In the genomic region with DNA sequence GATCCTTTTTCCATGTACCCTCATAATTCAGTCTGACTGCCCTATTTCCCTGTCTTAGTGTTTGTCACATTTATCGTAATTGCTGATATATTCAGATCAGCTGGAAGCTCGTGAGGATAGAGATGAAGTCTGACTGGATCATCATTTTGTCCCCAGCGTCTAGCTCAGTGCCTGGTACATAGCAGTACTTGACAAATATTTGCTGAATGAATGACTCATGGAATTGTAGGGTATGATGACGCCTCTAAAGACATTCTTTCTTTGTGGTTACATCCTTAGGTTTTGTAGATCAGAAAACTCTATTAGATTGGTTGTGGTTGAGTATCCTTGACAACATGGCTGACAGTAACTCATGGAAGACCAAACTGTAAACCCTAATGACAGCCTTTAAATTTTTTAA, we compare ENCODE assay signal across 15 cellular contexts.
A peak's percentile ranks its signal among the peaks of the same experiment; 100 is the strongest.
DNase-seq lines count a peak whose midpoint lies in the region; ATAC-seq and TF ChIP-seq lines count a peak whose summit lies in the region.
"Had no signal": no experiment of that assay in that cellular context is flagged by ENCODE, and none has a peak within 500 bp of the region (broad histone marks: within the 10 kb centered on the region; RNA-seq: fewer than 3 reads in every experiment).

No MANE protein-coding gene starts in this region.

- peaks cover 12% of the 10 kb centered on the region for H3F3A ChIP-seq in SK-N-SH (replicated peaks; ENCODE audit: insufficient read depth)

- H3K9me2 ChIP-seq in SK-N-SH = no peaks in the 10 kb centered on the region

- no peak overlapping the region for H3K4me2 ChIP-seq in SK-N-SH

- no peak for DNase-seq in SK-N-SH
- DNase-seq in RPMI7951 (ENCODE audit: low read depth) = peak; percentile 73
- DNase-seq in fibroblast of mammary gland (ENCODE audit: low read depth) = peak; percentile 94
- DNase-seq in skeletal muscle cell (ENCODE audit: low read depth) = peak; percentile 45
- DNase-seq in body of pancreas = no peak
- no peak for DNase-seq in Right ventricle myocardium superior
- DNase-seq: KBM-7, NCI-H187 treated with DMSO at 0.1 percent for 48 hours, NCI-H774, SIG-M5, testis had no signal

- POLR2A ChIA-PET in SK-N-SH (lab: Yijun Ruan, JAX) = no interaction called here

- no peak for TF ChIP-seq CTCF in SK-N-SH (IDR thresholded peaks at IDR 0.05)
- TF ChIP-seq CTCF in fibroblast of mammary gland (conservative IDR thresholded peaks at IDR 0.05; ENCODE audit: control insufficient read depth, insufficient read depth, low read depth, low read length) = no peak
- TF ChIP-seq CTCF in body of pancreas (IDR thresholded peaks at IDR 0.05) = no peak

- H3K27me3 ChIP-seq in SK-N-SH (ENCODE audit: insufficient read depth) = no peaks in the 10 kb centered on the region
- no peaks in the 10 kb centered on the region for H3K27me3 ChIP-seq in body of pancreas
- H3K27me3 ChIP-seq: testis had no signal

- no peak overlapping the region for H3K9ac ChIP-seq in SK-N-SH

- H3K36me3 ChIP-seq in SK-N-SH (replicated peaks in 1 of 2; ENCODE audit: control insufficient read depth in 1 of 2, insufficient read depth in 2 of 2, low read length in 1 of 2) (peaks cover 35 to 63% of the 10 kb centered on the region in 2 experiments), body of pancreas (replicated peaks in 1 of 2; ENCODE audit: insufficient read depth in 1 of 2, low read depth in 2 of 2) (no peaks in the 10 kb centered on the region)

- H2AFZ ChIP-seq in SK-N-SH (ENCODE audit: low read depth) = no peak overlapping the region

- no peak for TF ChIP-seq RAD21 in SK-N-SH (IDR thresholded peaks at IDR 0.05; ENCODE audit: low read length)

- TF ChIP-seq POLR2A in body of pancreas (IDR thresholded peaks at IDR 0.05) = no peak

- intact Hi-C loops in body of pancreas (cut with DNase I) (no loop called here), Right ventricle myocardium superior (cut with DNase I) (no loop called here)

- TF ChIP-seq EP300 in SK-N-SH (IDR thresholded peaks at IDR 0.05; ENCODE audit: borderline replicate concordance in 1 of 2, low read depth in 1 of 2, low read length in 1 of 2) = no peak

- H3K9me3 ChIP-seq in SK-N-SH (no peaks in the 10 kb centered on the region), body of pancreas (no peaks in the 10 kb centered on the region)
- H3K9me3 ChIP-seq: testis had no signal

- H4K20me1 ChIP-seq in SK-N-SH (ENCODE audit: insufficient read depth) = no peaks in the 10 kb centered on the region

- no peaks in the 10 kb centered on the region; the same call in 1 of the 2 replicates for H3K79me2 ChIP-seq in SK-N-SH (ENCODE audit: insufficient read depth)

- WGBS in SK-N-SH (ENCODE audit: low lambda C conversion rate) = 78% methylated on average over 4 of the region's 4 CpGs
- 92% methylated on average over 4 of the region's 4 CpGs for WGBS in body of pancreas, 2 donors

- CTCF ChIA-PET in SK-N-SH (lab: Yijun Ruan, JAX) = interaction anchor here (1.2 to 1.3 kb wide), 2 partner anchors 42 to 117 kb away, joined by 3 to 4 read pairs; no protein-coding TSS in a partner anchor

- H3K4me3 ChIP-seq in SK-N-SH (ENCODE audit: low read depth in 2 of 2, low read length in 1 of 2) = no peak overlapping the region
- no peak overlapping the region for H3K4me3 ChIP-seq in fibroblast of mammary gland (ENCODE audit: control insufficient read depth, low read depth, low read length)
- H3K4me3 ChIP-seq in skeletal muscle cell (ENCODE audit: low read depth, low read length) = no peak overlapping the region
- H3K4me3 ChIP-seq in body of pancreas = no peak overlapping the region
- H3K4me3 ChIP-seq: coronary artery, testis had no signal

- peak; percentile 60 for ATAC-seq in SK-N-SH treated with all-trans-retinoic acid at 6 μM for 48 hours
- ATAC-seq in body of pancreas = no peak
- no peak for ATAC-seq in HG03520 (IDR thresholded peaks at IDR 0.05; ENCODE audit: unreplicated experiment)
- ATAC-seq in Right ventricle myocardium superior (ENCODE audit: poor library complexity) = no peak

- H3K27ac ChIP-seq in SK-N-SH (ENCODE audit: low read depth in 2 of 2, low read length in 1 of 2) (peak overlapping the region in 1 of 2 experiments; percentile 41; a peak in 2 of 4 replicates), body of pancreas (no peak overlapping the region)
- H3K27ac ChIP-seq: testis, VCaP had no signal

- H3K4me1 ChIP-seq in SK-N-SH (ENCODE audit: control insufficient read depth in 1 of 2, insufficient read depth in 2 of 2, low read depth in 1 of 2, low read length in 1 of 2) (peaks cover 0 to 7% of the 10 kb centered on the region in 2 experiments; a peak in 3 of 4 replicates), body of pancreas (no peaks in the 10 kb centered on the region)

TF ChIP-seq in SK-N-SH treated with all-trans-retinoic acid at 6 μM for 48 hours, 23 proteins besides CTCF, POLR2A, EP300 and RAD21 (continues in another document):
- TF ChIP-seq OSR1 (CRISPR knock-in tag; IDR thresholded peaks at IDR 0.05) (no peak), RARB (CRISPR knock-in tag; IDR thresholded peaks at IDR 0.05) (no peak), ESRRG (CRISPR knock-in tag; IDR thresholded peaks at IDR 0.05) (no peak), TSHZ2 (CRISPR knock-in tag; IDR thresholded peaks at IDR 0.05) (no peak)

TF ChIP-seq in SK-N-SH, 30 proteins besides CTCF, POLR2A, EP300 and RAD21 (continues in another document):
- TF ChIP-seq RCOR1 (IDR thresholded peaks at IDR 0.05; ENCODE audit: low read length) (no peak), YY1 (IDR thresholded peaks at IDR 0.05; ENCODE audit: low read depth) (no peak), CHD2 (IDR thresholded peaks at IDR 0.05; ENCODE audit: low read length, partially characterized antibody) (no peak), PBX3 (IDR thresholded peaks at IDR 0.05) (no peak), MEF2A (IDR thresholded peaks at IDR 0.05; ENCODE audit: borderline replicate concordance, low read depth) (no peak), TCF12 (IDR thresholded peaks at IDR 0.05) (no peak), ELF1 (IDR thresholded peaks at IDR 0.05) (no peak), GABPA (IDR thresholded peaks at IDR 0.05; ENCODE audit: low read depth) (no peak), RFX5 (IDR thresholded peaks at IDR 0.05; ENCODE audit: low read length) (no peak), MAX (IDR thresholded peaks at IDR 0.05; ENCODE audit: low read depth) (no peak), NFIC (IDR thresholded peaks at IDR 0.05; ENCODE audit: borderline replicate concordance) (no peak)
- TF ChIP-seq, protein P1, sequence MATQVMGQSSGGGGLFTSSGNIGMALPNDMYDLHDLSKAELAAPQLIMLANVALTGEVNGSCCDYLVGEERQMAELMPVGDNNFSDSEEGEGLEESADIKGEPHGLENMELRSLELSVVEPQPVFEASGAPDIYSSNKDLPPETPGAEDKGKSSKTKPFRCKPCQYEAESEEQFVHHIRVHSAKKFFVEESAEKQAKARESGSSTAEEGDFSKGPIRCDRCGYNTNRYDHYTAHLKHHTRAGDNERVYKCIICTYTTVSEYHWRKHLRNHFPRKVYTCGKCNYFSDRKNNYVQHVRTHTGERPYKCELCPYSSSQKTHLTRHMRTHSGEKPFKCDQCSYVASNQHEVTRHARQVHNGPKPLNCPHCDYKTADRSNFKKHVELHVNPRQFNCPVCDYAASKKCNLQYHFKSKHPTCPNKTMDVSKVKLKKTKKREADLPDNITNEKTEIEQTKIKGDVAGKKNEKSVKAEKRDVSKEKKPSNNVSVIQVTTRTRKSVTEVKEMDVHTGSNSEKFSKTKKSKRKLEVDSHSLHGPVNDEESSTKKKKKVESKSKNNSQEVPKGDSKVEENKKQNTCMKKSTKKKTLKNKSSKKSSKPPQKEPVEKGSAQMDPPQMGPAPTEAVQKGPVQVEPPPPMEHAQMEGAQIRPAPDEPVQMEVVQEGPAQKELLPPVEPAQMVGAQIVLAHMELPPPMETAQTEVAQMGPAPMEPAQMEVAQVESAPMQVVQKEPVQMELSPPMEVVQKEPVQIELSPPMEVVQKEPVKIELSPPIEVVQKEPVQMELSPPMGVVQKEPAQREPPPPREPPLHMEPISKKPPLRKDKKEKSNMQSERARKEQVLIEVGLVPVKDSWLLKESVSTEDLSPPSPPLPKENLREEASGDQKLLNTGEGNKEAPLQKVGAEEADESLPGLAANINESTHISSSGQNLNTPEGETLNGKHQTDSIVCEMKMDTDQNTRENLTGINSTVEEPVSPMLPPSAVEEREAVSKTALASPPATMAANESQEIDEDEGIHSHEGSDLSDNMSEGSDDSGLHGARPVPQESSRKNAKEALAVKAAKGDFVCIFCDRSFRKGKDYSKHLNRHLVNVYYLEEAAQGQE (IDR thresholded peaks at IDR 0.05; ENCODE audit: low read depth, low read length) = no peak
- TF ChIP-seq, protein P2, sequence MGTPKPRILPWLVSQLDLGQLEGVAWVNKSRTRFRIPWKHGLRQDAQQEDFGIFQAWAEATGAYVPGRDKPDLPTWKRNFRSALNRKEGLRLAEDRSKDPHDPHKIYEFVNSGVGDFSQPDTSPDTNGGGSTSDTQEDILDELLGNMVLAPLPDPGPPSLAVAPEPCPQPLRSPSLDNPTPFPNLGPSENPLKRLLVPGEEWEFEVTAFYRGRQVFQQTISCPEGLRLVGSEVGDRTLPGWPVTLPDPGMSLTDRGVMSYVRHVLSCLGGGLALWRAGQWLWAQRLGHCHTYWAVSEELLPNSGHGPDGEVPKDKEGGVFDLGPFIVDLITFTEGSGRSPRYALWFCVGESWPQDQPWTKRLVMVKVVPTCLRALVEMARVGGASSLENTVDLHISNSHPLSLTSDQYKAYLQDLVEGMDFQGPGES (IDR thresholded peaks at IDR 0.05; ENCODE audit: low read depth, low read length) = no peak
- TF ChIP-seq, protein P3, sequence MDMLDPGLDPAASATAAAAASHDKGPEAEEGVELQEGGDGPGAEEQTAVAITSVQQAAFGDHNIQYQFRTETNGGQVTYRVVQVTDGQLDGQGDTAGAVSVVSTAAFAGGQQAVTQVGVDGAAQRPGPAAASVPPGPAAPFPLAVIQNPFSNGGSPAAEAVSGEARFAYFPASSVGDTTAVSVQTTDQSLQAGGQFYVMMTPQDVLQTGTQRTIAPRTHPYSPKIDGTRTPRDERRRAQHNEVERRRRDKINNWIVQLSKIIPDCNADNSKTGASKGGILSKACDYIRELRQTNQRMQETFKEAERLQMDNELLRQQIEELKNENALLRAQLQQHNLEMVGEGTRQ (IDR thresholded peaks at IDR 0.05; ENCODE audit: borderline replicate concordance, low read depth, low read length) = no peak

Comparison
In these comparisons a context has a peak if more than half of its experiments do, and no peak if none do; other contexts are left out.
1. DNase-seq: peak in RPMI7951 (single experiment), fibroblast of mammary gland (single experiment) and skeletal muscle cell (single experiment); none in SK-N-SH (single experiment), body of pancreas (0 of 4) and Right ventricle myocardium superior (single experiment).